In the genomic region with DNA sequence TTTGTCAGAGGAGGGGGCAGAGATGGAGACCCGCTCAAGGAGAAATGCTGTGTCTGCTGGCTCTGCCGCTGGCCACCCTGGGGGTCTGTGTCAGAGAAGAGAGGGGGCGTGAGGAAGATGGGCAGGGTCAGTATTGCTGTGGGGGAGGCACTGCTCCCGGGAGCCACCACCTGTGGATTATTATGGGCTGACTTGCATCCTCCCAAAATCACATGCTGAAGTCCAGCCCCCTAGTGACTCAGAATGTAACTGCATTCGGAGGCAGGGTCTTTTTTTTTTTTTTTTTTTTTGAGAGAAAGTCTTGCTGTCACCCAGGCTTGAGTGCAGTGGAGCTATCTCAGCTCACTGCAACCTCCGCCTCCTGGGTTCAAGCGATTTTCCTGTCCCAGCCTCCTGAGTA, we compare ENCODE assay signal across 1 cellular context.
TF ChIP-seq lines count a peak whose summit lies in the region.

No MANE protein-coding gene starts in this region.

TF ChIP-seq in K562, 482 proteins besides CTCF, POLR2A, EP300 and RAD21:
- TF ChIP-seq ZBTB7A (IDR thresholded peaks at IDR 0.05; ENCODE audit: borderline replicate concordance, control insufficient read depth, low read depth, low read length) (peak; percentile 13; the same call in 1 of the 2 replicates), CBFA2T2 (conservative IDR thresholded peaks at IDR 0.05) (no peak), ZNF384 (IDR thresholded peaks at IDR 0.05; ENCODE audit: low read depth, low read length) (peak; percentile 95)
